In the genomic region with DNA sequence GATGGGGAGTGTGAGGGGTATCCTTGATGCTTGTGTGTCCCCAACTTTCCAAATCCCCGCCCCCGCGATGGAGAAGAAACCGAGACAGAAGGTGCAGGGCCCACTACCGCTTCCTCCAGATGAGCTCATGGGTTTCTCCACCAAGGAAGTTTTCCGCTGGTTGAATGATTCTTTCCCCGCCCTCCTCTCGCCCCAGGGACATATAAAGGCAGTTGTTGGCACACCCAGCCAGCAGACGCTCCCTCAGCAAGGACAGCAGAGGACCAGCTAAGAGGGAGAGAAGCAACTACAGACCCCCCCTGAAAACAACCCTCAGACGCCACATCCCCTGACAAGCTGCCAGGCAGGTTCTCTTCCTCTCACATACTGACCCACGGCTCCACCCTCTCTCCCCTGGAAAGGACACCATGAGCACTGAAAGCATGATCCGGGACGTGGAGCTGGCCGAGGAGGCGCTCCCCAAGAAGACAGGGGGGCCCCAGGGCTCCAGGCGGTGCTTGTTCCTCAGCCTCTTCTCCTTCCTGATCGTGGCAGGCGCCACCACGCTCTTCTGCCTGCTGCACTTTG, we compare ENCODE assay signal across 8 cellular contexts. TPM values are rescaled to one million over a fixed set of nuclear protein-coding genes. Genes with fewer than 3 reads are reported as not detected.
DNase-seq lines count a peak whose midpoint lies in the region; ATAC-seq and TF ChIP-seq lines count a peak whose summit lies in the region.

A gene (plus strand): TSS at position 231 of the 567 bp plus-strand sequence. CDS start 177 bp downstream, at position 408.

- H3K4me3 Mint-ChIP-seq in activated CD4-positive, alpha-beta T cell treated with anti-CD3 and anti-CD28 coated beads for 36 hours: peak within 1 kb of the TSS; percentile 97

- H3K9me3 ChIP-seq in skeletal muscle tissue (ENCODE audit: control insufficient read depth in 3 of 3, low read length in 3 of 3): no peaks in the 10 kb centered on the region

- no peak within 1 kb of the TSS for H3K27ac ChIP-seq in skeletal muscle tissue (ENCODE audit: low read depth, low read length)

- H3K36me3 ChIP-seq in skeletal muscle tissue (ENCODE audit: control insufficient read depth in 3 of 3, insufficient read depth in 3 of 3, low read length in 3 of 3): no peaks in the 10 kb centered on the region

- peak; percentile 23 for ATAC-seq in activated CD4-positive, alpha-beta T cell treated with anti-CD3 and anti-CD28 coated beads for 36 hours
- ATAC-seq in GM18502 (IDR thresholded peaks at IDR 0.05; ENCODE audit: poor library complexity, unreplicated experiment) (no peak), GM19395 (IDR thresholded peaks at IDR 0.05; ENCODE audit: unreplicated experiment) (no peak)

- peak; percentile 81 for DNase-seq in GM20000 (ENCODE audit: low spot score)
- DNase-seq in activated CD4-positive, alpha-beta T cell treated with anti-CD3 and anti-CD28 coated beads for 36 hours: peak; percentile 89
- no peak for DNase-seq in epithelial cell of proximal tubule (ENCODE audit: low read depth)
- no peak for DNase-seq in RKO (ENCODE audit: low spot score)
- no peak for DNase-seq in HEK293T (ENCODE audit: extremely low spot score)

- H3K27me3 ChIP-seq in skeletal muscle tissue (ENCODE audit: control insufficient read depth in 3 of 3, insufficient read depth in 3 of 3, low read length in 3 of 3): no peaks in the 10 kb centered on the region

- TF ChIP-seq CTCF in GM20000 (IDR thresholded peaks at IDR 0.05; ENCODE audit: extremely low read depth, missing control alignments) (no peak), epithelial cell of proximal tubule (conservative IDR thresholded peaks at IDR 0.05; ENCODE audit: low read depth, low read length) (no peak)

- CTCF ChIA-PET in activated CD4-positive, alpha-beta T cell treated with anti-CD3 and anti-CD28 coated beads for 36 hours (lab: Charles Lee): interaction anchor here (0.6 to 28.5 kb wide), 10 partner anchors 15 to 620 kb away, joined by 3 to 873 read pairs (median 4); a partner anchor contains a TSS
- CTCF ChIA-PET in HEK293T (lab: Yijun Ruan, JAX): interaction anchor here (1.6 to 13.5 kb wide), 2 partner anchors 12 to 21 kb away, joined by 8 to 149 read pairs; a partner anchor contains a TSS

- H3K27ac Mint-ChIP-seq in activated CD4-positive, alpha-beta T cell treated with anti-CD3 and anti-CD28 coated beads for 36 hours: peak within 1 kb of the TSS; percentile 98

- peak within 1 kb of the TSS; percentile 42 to 62 (median 57) for H3K9ac ChIP-seq in skeletal muscle tissue (ENCODE audit: low read depth in 1 of 3, low read length in 3 of 3)

- H3K36me3 Mint-ChIP-seq in activated CD4-positive, alpha-beta T cell treated with anti-CD3 and anti-CD28 coated beads for 36 hours (ENCODE audit: low read depth): peaks cover 55% of the 10 kb centered on the region

- H3K4me3 ChIP-seq in epithelial cell of proximal tubule (ENCODE audit: low read depth, low read length): peak within 1 kb of the TSS; percentile 36
- peak within 1 kb of the TSS; percentile 2 to 64 (median 33) for H3K4me3 ChIP-seq in skeletal muscle tissue (ENCODE audit: low read length in 3 of 3)

- no peaks in the 10 kb centered on the region for H3K9me3 Mint-ChIP-seq in activated CD4-positive, alpha-beta T cell treated with anti-CD3 and anti-CD28 coated beads for 36 hours (ENCODE audit: low read depth)

- intact Hi-C loops in activated CD4-positive, alpha-beta T cell treated with anti-CD3 and anti-CD28 coated beads for 36 hours (cut with DNase I, micrococcal nuclease): loop anchor here (1.0 to 10.0 kb wide), 6 partner anchors 15 to 1231 kb away; a partner anchor contains a TSS

- POLR2A ChIA-PET in activated CD4-positive, alpha-beta T cell treated with anti-CD3 and anti-CD28 coated beads for 36 hours (lab: Charles Lee): interaction anchor here (0.7 to 4.9 kb wide), 22 partner anchors 10 to 1396 kb away, joined by 3 to 43 read pairs (median 5); a partner anchor contains a TSS
- POLR2A ChIA-PET in HEK293T (lab: Yijun Ruan, JAX): interaction anchor here (3.2 kb wide), 1 partner anchor 34 kb away, joined by 13 read pairs; a partner anchor contains a TSS

- no peaks in the 10 kb centered on the region for H3K27me3 Mint-ChIP-seq in activated CD4-positive, alpha-beta T cell treated with anti-CD3 and anti-CD28 coated beads for 36 hours

- peaks cover 73% of the 10 kb centered on the region for H3K4me1 Mint-ChIP-seq in activated CD4-positive, alpha-beta T cell treated with anti-CD3 and anti-CD28 coated beads for 36 hours

- H3K4me1 ChIP-seq in skeletal muscle tissue (ENCODE audit: control insufficient read depth in 3 of 3, insufficient read depth in 3 of 3, low read length in 3 of 3): peaks cover 1 to 6% (median 6%) of the 10 kb centered on the region in 3 donors

TF ChIP-seq in HEK293T, 16 proteins besides CTCF, POLR2A, EP300 and RAD21:
- no peak for TF ChIP-seq ZNF384 (IDR thresholded peaks at IDR 0.05)
- TF ChIP-seq FOXA1 (IDR thresholded peaks at IDR 0.05): no peak
- no peak for TF ChIP-seq SP1 (IDR thresholded peaks at IDR 0.05)
- no peak for TF ChIP-seq TARDBP (IDR thresholded peaks at IDR 0.05)
- no peak for TF ChIP-seq LEF1 (IDR thresholded peaks at IDR 0.05; ENCODE audit: borderline replicate concordance)
- no peak for TF ChIP-seq FOXM1 (IDR thresholded peaks at IDR 0.05; ENCODE audit: borderline replicate concordance)
- TF ChIP-seq FOXK2 (IDR thresholded peaks at IDR 0.05): no peak
- TF ChIP-seq ELF4 (IDR thresholded peaks at IDR 0.05): no peak
- TF ChIP-seq ARNT (IDR thresholded peaks at IDR 0.05): no peak
- TF ChIP-seq CTBP1 (IDR thresholded peaks at IDR 0.05; ENCODE audit: borderline replicate concordance): no peak
TF ChIP-seq in HEK293T: peak in this region for 0.

RNA-seq across cellular contexts. Expression of the gene that starts here (rescaled TPM):
- 10 to 100 TPM; 82.3 to 93.3 TPM for total RNA-seq in activated CD4-positive, alpha-beta T cell treated with anti-CD3 and anti-CD28 coated beads for 36 hours
- total RNA-seq in epithelial cell of proximal tubule (13.9 and 14.2 TPM in 2 replicates), skeletal muscle tissue (not detected)

Comparison
In these comparisons a context has a peak if more than half of its experiments do, and no peak if none do; other contexts are left out.
1. RNA of the gene that starts here (total RNA-seq): 82.3 to 93.3 TPM in activated CD4-positive, alpha-beta T cell treated with anti-CD3 and anti-CD28 coated beads for 36 hours and 13.9 to 14.2 TPM in epithelial cell of proximal tubule; not detected in skeletal muscle tissue (single experiment); every median in the first group is over 10 times any median in the second.
2. DNase-seq: peak in GM20000 (single experiment) and activated CD4-positive, alpha-beta T cell treated with anti-CD3 and anti-CD28 coated beads for 36 hours (single experiment); none in epithelial cell of proximal tubule (single experiment), RKO (single experiment) and HEK293T (single experiment).